Comparison of ENCODE assay signal across 9 cellular contexts in the genomic region with DNA sequence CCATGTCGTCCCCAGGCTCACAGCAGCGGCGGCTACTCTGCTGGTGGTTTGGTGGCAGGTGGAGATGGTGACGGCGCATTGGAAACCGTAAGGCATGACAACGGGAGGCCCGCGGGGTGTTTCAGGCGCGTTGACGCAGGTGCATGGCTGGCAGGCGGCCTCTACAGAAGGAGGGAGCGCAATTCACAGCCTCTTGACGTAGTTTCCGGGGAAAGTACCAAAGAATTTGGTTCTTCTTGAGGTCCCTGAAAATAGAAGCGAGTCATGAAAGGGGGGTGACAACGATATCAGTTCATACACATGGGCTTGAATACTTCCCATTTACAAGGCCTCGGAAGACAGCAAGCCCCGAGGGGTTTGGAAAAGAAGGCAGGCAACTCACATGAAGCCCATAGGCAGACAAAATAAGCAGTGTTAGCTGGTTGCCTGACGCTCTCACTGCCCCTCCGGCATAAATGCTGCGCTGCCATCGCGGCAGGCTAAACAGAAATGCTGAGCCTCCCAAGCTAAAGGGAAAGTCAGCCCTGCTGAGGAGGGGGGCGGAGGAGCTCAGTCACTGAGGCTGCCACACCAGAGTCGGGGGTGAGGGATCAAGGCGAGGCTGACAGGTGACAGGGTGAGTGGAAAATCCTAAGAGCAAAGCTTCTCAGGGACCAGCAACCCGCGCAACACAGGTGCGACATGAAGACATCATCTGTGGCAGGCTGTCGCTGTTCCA. TPM values are rescaled to one million over a fixed set of nuclear protein-coding genes. Genes with fewer than 3 reads are reported as not detected.
DNase-seq lines count a peak whose midpoint lies in the region; ATAC-seq and TF ChIP-seq lines count a peak whose summit lies in the region.
"Had no signal": no experiment of that assay in that cellular context is flagged by ENCODE, and none has a peak within 500 bp of the region (broad histone marks: within the 10 kb centered on the region; RNA-seq: fewer than 3 reads in every experiment).

No MANE protein-coding gene starts in this region.

- TF ChIP-seq POLR2A in spleen (IDR thresholded peaks at IDR 0.05) (no peak), body of pancreas (IDR thresholded peaks at IDR 0.05) (no peak)

- H3K36me3 ChIP-seq in WERI-Rb-1 (no peaks in the 10 kb centered on the region), spleen (peaks cover 0 to 9% (median 0%) of the 10 kb centered on the region in 6 donors), body of pancreas (replicated peaks in 1 of 2; ENCODE audit: insufficient read depth in 1 of 2, low read depth in 2 of 2) (peaks cover 0 to 9% of the 10 kb centered on the region in 2 donors)

- DNase-seq in WERI-Rb-1, result peak; percentile 68
- no peak for DNase-seq in coronary artery (ENCODE audit: low spot score)
- DNase-seq in spleen, result peak; percentile 83
- DNase-seq in inferior parietal cortex (ENCODE audit: extremely low spot score), result no peak
- no peak for DNase-seq in body of pancreas
- no peak for DNase-seq in AML-193 (lab: John Stamatoyannopoulos, UW)

- peak; percentile 97 for ATAC-seq in GM18511 (IDR thresholded peaks at IDR 0.05; ENCODE audit: unreplicated experiment)
- ATAC-seq in HG02798 (IDR thresholded peaks at IDR 0.05; ENCODE audit: poor library complexity, unreplicated experiment), result peak; percentile 99
- ATAC-seq in body of pancreas, result no peak

- WGBS in spleen, 5 donors, result 29 to 43% (median 38%) methylated on average over 32 of the region's 32 CpGs
- 68 to 85% methylated on average over 26 to 32 of the region's 32 CpGs for WGBS in body of pancreas, 2 donors

- no peak overlapping the region for H3K4me3 ChIP-seq in WERI-Rb-1 (ENCODE audit: low read depth, low read length)
- H3K4me3 ChIP-seq in coronary artery, result peak overlapping the region; percentile 15
- peak overlapping the region in 3 of 8 donors; percentile 5 to 48 (median 24) for H3K4me3 ChIP-seq in spleen
- no peak overlapping the region for H3K4me3 ChIP-seq in body of pancreas
- H3K4me3 ChIP-seq: lung had no signal

- no peaks in the 10 kb centered on the region for H3K9me3 ChIP-seq in WERI-Rb-1 (ENCODE audit: severe bottlenecking)
- H3K9me3 ChIP-seq in spleen, result no peaks in the 10 kb centered on the region
- no peaks in the 10 kb centered on the region for H3K9me3 ChIP-seq in body of pancreas

- H3K4me1 ChIP-seq in spleen (peaks cover 0 to 10% (median 4%) of the 10 kb centered on the region in 6 donors), body of pancreas (peaks cover 14% of the 10 kb centered on the region)

- H3K27me3 ChIP-seq in WERI-Rb-1 (ENCODE audit: insufficient read depth, low read depth, severe bottlenecking) (no peaks in the 10 kb centered on the region), spleen (replicated peaks in 1 of 7) (peaks cover 0 to 36% (median 0%) of the 10 kb centered on the region in 7 donors), body of pancreas (no peaks in the 10 kb centered on the region)

- H3K27ac ChIP-seq in WERI-Rb-1 (no peak overlapping the region), coronary artery (peak overlapping the region in 1 of 2 donors; percentile 41), spleen (peak overlapping the region in 2 of 8 donors; percentile 33 to 73), body of pancreas (no peak overlapping the region)

- no peak for TF ChIP-seq CTCF in WERI-Rb-1 (IDR thresholded peaks at IDR 0.05; ENCODE audit: low read depth, low read length)
- no peak for TF ChIP-seq CTCF in coronary artery (IDR thresholded peaks at IDR 0.05)
- no peak for TF ChIP-seq CTCF in spleen (IDR thresholded peaks at IDR 0.05 in 8 of 11, conservative IDR thresholded peaks at IDR 0.05 in 3 of 11)
- TF ChIP-seq CTCF in body of pancreas (IDR thresholded peaks at IDR 0.05), result no peak

- intact Hi-C loops in spleen (cut with DNase I; ENCODE audit: low total_unique reads), result no loop called here
- intact Hi-C loops in body of pancreas (cut with DNase I), result no loop called here

RNA-seq across cellular contexts. Expression of gene PDLIM3, which starts 52.3 kb away (rescaled TPM):
- total RNA-seq in spleen (100 to 1,000 TPM in 1 of 7 donors, 10 to 100 TPM in 6; 30.0 to 107 (median 67.5) TPM), body of pancreas (10 to 100 TPM; 22.1 to 40.2 TPM)
- polyA plus RNA-seq in spleen, result 10 to 100 TPM; 28.0 to 43.9 (median 30.2) TPM

Comparison
In these comparisons a context has a peak if more than half of its experiments do, and no peak if none do; other contexts are left out.
1. DNase-seq: peak in WERI-Rb-1 (single experiment) and spleen (single experiment); none in coronary artery (single experiment), inferior parietal cortex (single experiment), body of pancreas (0 of 4) and AML-193 (0 of 2).